ENCODE assay signal across 17 cellular contexts in the genomic region with DNA sequence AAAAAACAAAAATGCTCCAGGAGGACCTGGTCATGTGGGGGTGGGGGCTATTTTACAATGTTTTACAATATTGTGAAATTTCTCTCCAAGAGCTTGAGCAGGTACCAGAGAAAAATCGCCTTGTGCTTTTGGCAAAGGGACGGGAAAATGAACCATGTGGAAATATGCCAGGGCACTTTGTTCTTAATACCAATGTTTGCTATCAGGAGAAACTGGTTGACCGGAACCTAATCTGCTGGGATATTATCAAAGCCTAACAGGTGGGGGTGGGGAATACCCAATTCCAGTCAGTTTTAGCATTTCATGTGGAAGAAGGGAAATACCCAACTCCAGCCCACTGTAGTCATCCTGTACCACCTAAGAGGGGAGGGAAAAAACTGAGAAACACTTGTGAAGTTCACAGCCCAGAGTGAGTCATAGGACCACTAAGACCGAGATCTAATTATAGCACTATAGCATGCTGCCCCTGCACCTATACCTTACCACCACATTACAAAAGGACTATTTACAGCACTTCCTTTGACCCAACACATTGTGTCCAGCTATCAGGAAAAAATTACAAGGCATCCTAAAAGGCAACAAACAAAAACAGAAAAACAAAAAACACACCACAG.
DNase-seq lines count a peak whose midpoint lies in the region; ATAC-seq and TF ChIP-seq lines count a peak whose summit lies in the region.
"Had no signal": no experiment of that assay in that cellular context is flagged by ENCODE, and none has a peak within 500 bp of the region (broad histone marks: within the 10 kb centered on the region; RNA-seq: fewer than 3 reads in every experiment).

No MANE protein-coding gene starts in this region.

- no peak for TF ChIP-seq CTCF in GM10266 (IDR thresholded peaks at IDR 0.05; ENCODE audit: control insufficient read depth, insufficient read depth, low read depth, missing control alignments)

- peaks cover 6% of the 10 kb centered on the region for H3K9me3 Mint-ChIP-seq in activated T-cell treated with anti-CD3 and anti-CD28 coated beads, Interleukin-2, amount 50 U/mL, for 4 hours
- peaks cover 5% of the 10 kb centered on the region for H3K9me3 Mint-ChIP-seq in activated naive CD8-positive, alpha-beta T cell treated with anti-CD3 and anti-CD28 coated beads for 36 hours
- no peaks in the 10 kb centered on the region for H3K9me3 Mint-ChIP-seq in stimulated activated naive CD8-positive, alpha-beta T cell treated with anti-CD3 and anti-CD28 coated beads, Interleukin-15, Interleukin-2, amounts not matched to agents 100 ng/mL and 50 ng/mL, for 24 hours
- H3K9me3 Mint-ChIP-seq: activated naive CD8-positive, alpha-beta T cell treated with anti-CD3 and anti-CD28 coated beads, Interleukin-2, amount 10 ng/mL, durations not matched to agents 7 days and 5 days had no signal

- peak; percentile 53 to 71 for ATAC-seq in activated T-cell treated with anti-CD3 and anti-CD28 coated beads, Interleukin-2, amount 50 U/mL, for 4 hours
- ATAC-seq in HG02610 (IDR thresholded peaks at IDR 0.05; ENCODE audit: unreplicated experiment): peak; percentile 83
- no peak for ATAC-seq in HG03280 (IDR thresholded peaks at IDR 0.05; ENCODE audit: unreplicated experiment)
- ATAC-seq in GM19395 (IDR thresholded peaks at IDR 0.05; ENCODE audit: unreplicated experiment): no peak
- ATAC-seq: HCT116 had no signal

- peaks cover 13% of the 10 kb centered on the region for H3K27me3 Mint-ChIP-seq in activated T-cell treated with anti-CD3 and anti-CD28 coated beads, Interleukin-2, amount 50 U/mL, for 4 hours (ENCODE audit: low read depth)
- H3K27me3 Mint-ChIP-seq in activated naive CD8-positive, alpha-beta T cell treated with anti-CD3 and anti-CD28 coated beads for 36 hours: peaks cover 13% of the 10 kb centered on the region
- H3K27me3 Mint-ChIP-seq in stimulated activated naive CD8-positive, alpha-beta T cell treated with anti-CD3 and anti-CD28 coated beads, Interleukin-15, Interleukin-2, amounts not matched to agents 100 ng/mL and 50 ng/mL, for 24 hours: peaks cover 22% of the 10 kb centered on the region

- no peak for DNase-seq in activated T-cell treated with anti-CD3 and anti-CD28 coated beads, Interleukin-2, amount 50 U/mL, for 4 hours
- DNase-seq in activated T-cell treated with anti-CD3 and anti-CD28 coated beads for 4 hours (no peak), GM10266 (ENCODE audit: extremely low spot score) (no peak)
- no peak for DNase-seq in activated naive CD8-positive, alpha-beta T cell treated with anti-CD3 and anti-CD28 coated beads for 36 hours
- DNase-seq: activated CD4-positive, alpha-beta T cell treated with anti-CD3 and anti-CD28 coated beads for 1 hour; activated naive CD8-positive, alpha-beta T cell treated with anti-CD3 and anti-CD28 coated beads, Interleukin-2, amount 10 ng/mL, durations not matched to agents 7 days and 5 days; CD4-positive, alpha-beta memory T cell; EL; immature natural killer cell; NCI-H1436 treated with DMSO at 0.1 percent for 48 hours; NCI-H446 had no signal

- no peaks in the 10 kb centered on the region for H3K4me1 Mint-ChIP-seq in activated T-cell treated with anti-CD3 and anti-CD28 coated beads, Interleukin-2, amount 50 U/mL, for 4 hours (ENCODE audit: low read depth)
- peaks cover 15% of the 10 kb centered on the region for H3K4me1 Mint-ChIP-seq in activated naive CD8-positive, alpha-beta T cell treated with anti-CD3 and anti-CD28 coated beads for 36 hours
- H3K4me1 Mint-ChIP-seq in stimulated activated naive CD8-positive, alpha-beta T cell treated with anti-CD3 and anti-CD28 coated beads, Interleukin-15, Interleukin-2, amounts not matched to agents 100 ng/mL and 50 ng/mL, for 24 hours (ENCODE audit: low read depth): peaks cover 34% of the 10 kb centered on the region
- H3K4me1 Mint-ChIP-seq: activated naive CD8-positive, alpha-beta T cell treated with anti-CD3 and anti-CD28 coated beads, Interleukin-2, amount 10 ng/mL, durations not matched to agents 7 days and 5 days; CD4-positive, alpha-beta memory T cell; immature natural killer cell had no signal

- H3K4me3 Mint-ChIP-seq in activated T-cell treated with anti-CD3 and anti-CD28 coated beads, Interleukin-2, amount 50 U/mL, for 4 hours: no peak overlapping the region
- no peak overlapping the region for H3K4me3 Mint-ChIP-seq in activated naive CD8-positive, alpha-beta T cell treated with anti-CD3 and anti-CD28 coated beads for 36 hours
- H3K4me3 Mint-ChIP-seq in stimulated activated naive CD8-positive, alpha-beta T cell treated with anti-CD3 and anti-CD28 coated beads, Interleukin-15, Interleukin-2, amounts not matched to agents 100 ng/mL and 50 ng/mL, for 24 hours: no peak overlapping the region
- H3K4me3 Mint-ChIP-seq: activated naive CD8-positive, alpha-beta T cell treated with anti-CD3 and anti-CD28 coated beads, Interleukin-2, amount 10 ng/mL, durations not matched to agents 7 days and 5 days; CD4-positive, alpha-beta memory T cell; immature natural killer cell; nephron had no signal

- H3K27ac Mint-ChIP-seq in activated naive CD8-positive, alpha-beta T cell treated with anti-CD3 and anti-CD28 coated beads for 36 hours: peak overlapping the region; percentile 14
- H3K27ac Mint-ChIP-seq in stimulated activated naive CD8-positive, alpha-beta T cell treated with anti-CD3 and anti-CD28 coated beads, Interleukin-15, Interleukin-2, amounts not matched to agents 100 ng/mL and 50 ng/mL, for 24 hours: peak overlapping the region; percentile 6
- H3K27ac Mint-ChIP-seq: activated naive CD8-positive, alpha-beta T cell treated with anti-CD3 and anti-CD28 coated beads, Interleukin-2, amount 10 ng/mL, durations not matched to agents 7 days and 5 days; CD4-positive, alpha-beta memory T cell; immature natural killer cell; nephron had no signal

- H3K36me3 Mint-ChIP-seq in activated T-cell treated with anti-CD3 and anti-CD28 coated beads, Interleukin-2, amount 50 U/mL, for 4 hours (ENCODE audit: insufficient read depth): no peaks in the 10 kb centered on the region
- H3K36me3 Mint-ChIP-seq in activated naive CD8-positive, alpha-beta T cell treated with anti-CD3 and anti-CD28 coated beads for 36 hours: peaks cover 4% of the 10 kb centered on the region
- no peaks in the 10 kb centered on the region for H3K36me3 Mint-ChIP-seq in stimulated activated naive CD8-positive, alpha-beta T cell treated with anti-CD3 and anti-CD28 coated beads, Interleukin-15, Interleukin-2, amounts not matched to agents 100 ng/mL and 50 ng/mL, for 24 hours (ENCODE audit: low read depth)
- H3K36me3 Mint-ChIP-seq: activated naive CD8-positive, alpha-beta T cell treated with anti-CD3 and anti-CD28 coated beads, Interleukin-2, amount 10 ng/mL, durations not matched to agents 7 days and 5 days had no signal

Comparison
In these comparisons a context has a peak if more than half of its experiments do, and no peak if none do; other contexts are left out.
1. ATAC-seq: peak in activated T-cell treated with anti-CD3 and anti-CD28 coated beads, Interleukin-2, amount 50 U/mL, for 4 hours (2 of 2) and HG02610 (single experiment); none in HG03280 (single experiment) and GM19395 (single experiment).